Comparison of ENCODE assay signal across 10 cellular contexts in genomic region chr19:1449467-1450442, GRCh38. TPM values are rescaled to one million over a fixed set of nuclear protein-coding genes. Genes with fewer than 3 reads are reported as not detected.
A peak's percentile ranks its signal among the peaks of the same experiment; 100 is the strongest.
DNase-seq lines count a peak whose midpoint lies in the region; ATAC-seq and TF ChIP-seq lines count a peak whose summit lies in the region.
"Had no signal": no experiment of that assay in that cellular context is flagged by ENCODE, and none has a peak within 500 bp of the region (broad histone marks: within the 10 kb centered on the region; RNA-seq: fewer than 3 reads in every experiment).

A gene with protein sequence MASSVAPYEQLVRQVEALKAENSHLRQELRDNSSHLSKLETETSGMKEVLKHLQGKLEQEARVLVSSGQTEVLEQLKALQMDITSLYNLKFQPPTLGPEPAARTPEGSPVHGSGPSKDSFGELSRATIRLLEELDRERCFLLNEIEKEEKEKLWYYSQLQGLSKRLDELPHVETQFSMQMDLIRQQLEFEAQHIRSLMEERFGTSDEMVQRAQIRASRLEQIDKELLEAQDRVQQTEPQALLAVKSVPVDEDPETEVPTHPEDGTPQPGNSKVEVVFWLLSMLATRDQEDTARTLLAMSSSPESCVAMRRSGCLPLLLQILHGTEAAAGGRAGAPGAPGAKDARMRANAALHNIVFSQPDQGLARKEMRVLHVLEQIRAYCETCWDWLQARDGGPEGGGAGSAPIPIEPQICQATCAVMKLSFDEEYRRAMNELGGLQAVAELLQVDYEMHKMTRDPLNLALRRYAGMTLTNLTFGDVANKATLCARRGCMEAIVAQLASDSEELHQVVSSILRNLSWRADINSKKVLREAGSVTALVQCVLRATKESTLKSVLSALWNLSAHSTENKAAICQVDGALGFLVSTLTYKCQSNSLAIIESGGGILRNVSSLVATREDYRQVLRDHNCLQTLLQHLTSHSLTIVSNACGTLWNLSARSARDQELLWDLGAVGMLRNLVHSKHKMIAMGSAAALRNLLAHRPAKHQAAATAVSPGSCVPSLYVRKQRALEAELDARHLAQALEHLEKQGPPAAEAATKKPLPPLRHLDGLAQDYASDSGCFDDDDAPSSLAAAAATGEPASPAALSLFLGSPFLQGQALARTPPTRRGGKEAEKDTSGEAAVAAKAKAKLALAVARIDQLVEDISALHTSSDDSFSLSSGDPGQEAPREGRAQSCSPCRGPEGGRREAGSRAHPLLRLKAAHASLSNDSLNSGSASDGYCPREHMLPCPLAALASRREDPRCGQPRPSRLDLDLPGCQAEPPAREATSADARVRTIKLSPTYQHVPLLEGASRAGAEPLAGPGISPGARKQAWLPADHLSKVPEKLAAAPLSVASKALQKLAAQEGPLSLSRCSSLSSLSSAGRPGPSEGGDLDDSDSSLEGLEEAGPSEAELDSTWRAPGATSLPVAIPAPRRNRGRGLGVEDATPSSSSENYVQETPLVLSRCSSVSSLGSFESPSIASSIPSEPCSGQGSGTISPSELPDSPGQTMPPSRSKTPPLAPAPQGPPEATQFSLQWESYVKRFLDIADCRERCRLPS (N-terminal part only) (plus strand): TSS chr19:1450121. CDS start chr19:1453002, 2,881 bp downstream.

- no peak for ATAC-seq in activated CD8-positive, alpha-beta T cell treated with anti-CD3 and anti-CD28 coated beads for 36 hours
- ATAC-seq in memory B cell (ENCODE audit: low read depth) (no peak), aorta (ENCODE audit: low FRiP score) (no peak), GM18861 (IDR thresholded peaks at IDR 0.05; ENCODE audit: unreplicated experiment) (no peak), HG03025 (IDR thresholded peaks at IDR 0.05; ENCODE audit: low FRiP score, unreplicated experiment) (no peak)

- peaks cover 13% of the 10 kb centered on the region for H3K4me1 Mint-ChIP-seq in activated CD8-positive, alpha-beta T cell treated with anti-CD3 and anti-CD28 coated beads for 36 hours (ENCODE audit: low read depth)
- H3K4me1 Mint-ChIP-seq in memory B cell (peaks cover 15% of the 10 kb centered on the region), Calu3 (ENCODE audit: low read depth, unreplicated experiment) (no peaks in the 10 kb centered on the region)

- H3K36me3 ChIP-seq in BLaER1 (no peaks in the 10 kb centered on the region), HUES48 (ENCODE audit: control insufficient read depth, insufficient read depth, low read length) (no peaks in the 10 kb centered on the region), aorta (ENCODE audit: control insufficient read depth in 1 of 2, insufficient read depth in 2 of 2, low read length in 1 of 2) (no peaks in the 10 kb centered on the region)
- H3K36me3 ChIP-seq: thoracic aorta had no signal

- H3K27me3 ChIP-seq in BLaER1 (peaks cover 96% of the 10 kb centered on the region), HUES48 (ENCODE audit: control insufficient read depth, insufficient read depth, low read length) (peaks cover 69% of the 10 kb centered on the region), aorta (ENCODE audit: control insufficient read depth in 1 of 2, insufficient read depth in 2 of 2, low read length in 1 of 2) (no peaks in the 10 kb centered on the region)

- peaks cover 79% of the 10 kb centered on the region for H4K20me1 ChIP-seq in BLaER1

- H3K27me3 Mint-ChIP-seq in activated CD8-positive, alpha-beta T cell treated with anti-CD3 and anti-CD28 coated beads for 36 hours = peaks cover 61% of the 10 kb centered on the region
- H3K27me3 Mint-ChIP-seq in memory B cell (peaks cover 34% of the 10 kb centered on the region), Calu3 (ENCODE audit: unreplicated experiment) (peaks cover 80% of the 10 kb centered on the region)

- no peak within 1 kb of the TSS for H3K9ac ChIP-seq in BLaER1
- no peak within 1 kb of the TSS for H3K9ac ChIP-seq in HUES48 (ENCODE audit: low read depth, low read length)

- CTCF ChIA-PET in activated CD8-positive, alpha-beta T cell treated with anti-CD3 and anti-CD28 coated beads for 36 hours (lab: Charles Lee) = interaction anchor here (1.2 kb wide), 1 partner anchor 26 kb away, joined by 3 read pairs; no protein-coding TSS in a partner anchor
- CTCF ChIA-PET in Calu3 (lab: Charles Lee) = no interaction called here

- no TSS peak for BruUV-seq in Calu3 (replicated peaks; lab: Mats Ljungman, UMichigan)

- H3K27ac ChIP-seq in BLaER1 (no peak within 1 kb of the TSS), HUES48 (ENCODE audit: low read depth, low read length) (no peak within 1 kb of the TSS), aorta (ENCODE audit: low read depth in 1 of 2, low read length in 2 of 2) (no peak within 1 kb of the TSS)
- H3K27ac ChIP-seq: thoracic aorta had no signal

- H3K9me3 ChIP-seq in BLaER1 (no peaks in the 10 kb centered on the region), HUES48 (ENCODE audit: control insufficient read depth, insufficient read depth, low read length) (no peaks in the 10 kb centered on the region), aorta (ENCODE audit: control insufficient read depth, low read length) (no peaks in the 10 kb centered on the region)
- H3K9me3 ChIP-seq: thoracic aorta had no signal

- peak; percentile 39 for DNase-seq in activated CD8-positive, alpha-beta T cell treated with anti-CD3 and anti-CD28 coated beads for 36 hours
- DNase-seq in memory B cell (ENCODE audit: low spot score in 2 of 2) = peak in 1 of 2 donors; percentile 19
- DNase-seq in aorta = no peak
- no peak for DNase-seq in Calu3

- H3K36me3 Mint-ChIP-seq in activated CD8-positive, alpha-beta T cell treated with anti-CD3 and anti-CD28 coated beads for 36 hours (ENCODE audit: low read depth) = no peaks in the 10 kb centered on the region
- H3K36me3 Mint-ChIP-seq in memory B cell = no peaks in the 10 kb centered on the region
- peaks cover 26% of the 10 kb centered on the region for H3K36me3 Mint-ChIP-seq in Calu3 (ENCODE audit: insufficient read depth, unreplicated experiment)

- H3K4me3 ChIP-seq in BLaER1 = peak within 1 kb of the TSS; percentile 56
- H3K4me3 ChIP-seq in HUES48 (ENCODE audit: low read depth, low read length) = peak within 1 kb of the TSS; percentile 27; the same call in 1 of the 2 replicates
- no peak within 1 kb of the TSS for H3K4me3 ChIP-seq in aorta (ENCODE audit: low read length in 2 of 2)
- H3K4me3 ChIP-seq: lung, thoracic aorta had no signal

- H3K4me1 ChIP-seq in BLaER1 (peaks cover 37% of the 10 kb centered on the region), HUES48 (ENCODE audit: control insufficient read depth, insufficient read depth, low read length) (peaks cover 8% of the 10 kb centered on the region; the same call in 1 of the 2 replicates), aorta (ENCODE audit: control insufficient read depth in 1 of 2, insufficient read depth in 2 of 2, low read length in 2 of 2) (no peaks in the 10 kb centered on the region)

- no peak for TF ChIP-seq CTCF in activated CD8-positive, alpha-beta T cell treated with anti-CD3 and anti-CD28 coated beads for 36 hours (IDR thresholded peaks at IDR 0.05)
- no peak for TF ChIP-seq CTCF in Calu3 (IDR thresholded peaks at IDR 0.05; ENCODE audit: unreplicated experiment)

- H3K4me3 Mint-ChIP-seq in activated CD8-positive, alpha-beta T cell treated with anti-CD3 and anti-CD28 coated beads for 36 hours = no peak within 1 kb of the TSS
- H3K4me3 Mint-ChIP-seq in memory B cell (peak within 1 kb of the TSS; percentile 30), Calu3 (ENCODE audit: low read depth, unreplicated experiment) (no peak within 1 kb of the TSS)

- POLR2A ChIA-PET in activated CD8-positive, alpha-beta T cell treated with anti-CD3 and anti-CD28 coated beads for 36 hours (lab: Charles Lee) = interaction anchor here (0.8 to 1.5 kb wide), 3 partner anchors 9 to 22 kb away, joined by 3 to 5 read pairs (median 4); no protein-coding TSS in a partner anchor

- WGBS in aorta, 2 donors = 4% methylated on average over 74 of the region's 74 CpGs

- peak within 1 kb of the TSS; percentile 78 for H3K4me2 ChIP-seq in BLaER1

- H3K27ac Mint-ChIP-seq in activated CD8-positive, alpha-beta T cell treated with anti-CD3 and anti-CD28 coated beads for 36 hours = no peak within 1 kb of the TSS
- peak within 1 kb of the TSS; percentile 32 for H3K27ac Mint-ChIP-seq in memory B cell
- no peak within 1 kb of the TSS for H3K27ac Mint-ChIP-seq in Calu3 (ENCODE audit: unreplicated experiment)

- intact Hi-C loops in activated CD8-positive, alpha-beta T cell treated with anti-CD3 and anti-CD28 coated beads for 36 hours (cut with micrococcal nuclease) = no loop called here
- intact Hi-C loops in aorta (cut with DNase I) = no loop called here
- intact Hi-C loops in Calu3 (cut with micrococcal nuclease; ENCODE audit: unreplicated experiment) = no loop called here

- H3K9me3 Mint-ChIP-seq in activated CD8-positive, alpha-beta T cell treated with anti-CD3 and anti-CD28 coated beads for 36 hours = no peaks in the 10 kb centered on the region
- H3K9me3 Mint-ChIP-seq in memory B cell (no peaks in the 10 kb centered on the region), Calu3 (ENCODE audit: low read depth, unreplicated experiment) (no peaks in the 10 kb centered on the region)

RNA-seq across cellular contexts. Expression of the gene that starts here (rescaled TPM):
- total RNA-seq in activated CD8-positive, alpha-beta T cell treated with anti-CD3 and anti-CD28 coated beads for 36 hours = under 1 TPM; 0.07 to 0.29 TPM
- total RNA-seq in aorta (under 1 TPM; 0.26 to 0.42 TPM), Calu3 (2022) (0.12 and 0.44 TPM in 2 replicates)
- under 1 TPM in 1 of 2 donors, not detected in 1; 0.03 TPM for polyA plus RNA-seq in aorta

Comparison
In these comparisons a context has a peak if more than half of its experiments do, and no peak if none do; other contexts are left out.
1. Peak in DNase-seq in activated CD8-positive, alpha-beta T cell treated with anti-CD3 and anti-CD28 coated beads for 36 hours; RNA of the gene not detected or under 1 TPM.
2. H3K4me3 ChIP-seq: peak in BLaER1 (single experiment) and HUES48 (single experiment); none in aorta (0 of 2).